11 cellular contexts compared by ENCODE assay signal in the genomic region with DNA sequence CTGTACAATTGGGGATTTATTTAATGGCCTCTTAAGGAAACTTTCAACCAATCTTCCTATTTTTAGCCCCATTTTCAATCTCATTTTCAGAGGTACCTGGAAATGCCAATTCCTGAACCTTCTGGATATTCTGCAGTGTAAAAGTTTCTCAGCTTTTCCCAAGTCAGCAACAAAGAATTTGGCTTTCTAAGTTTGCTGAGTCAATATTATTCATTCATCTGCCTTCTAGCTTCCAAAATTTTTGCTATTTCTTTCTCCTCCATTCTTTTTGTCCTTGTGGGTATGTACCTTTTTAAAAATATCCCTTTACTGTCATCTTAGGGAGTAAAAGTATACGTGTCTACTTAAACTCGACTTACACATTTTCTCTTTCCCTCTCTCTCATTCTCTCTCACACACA.
"Had no signal": no experiment of that assay in that cellular context is flagged by ENCODE, and none has a peak within 500 bp of the region (broad histone marks: within the 10 kb centered on the region; RNA-seq: fewer than 3 reads in every experiment).

No MANE protein-coding gene starts in this region.

- H3K4me2 ChIP-seq: GM23338 had no signal

- H3K9me3 ChIP-seq: HAP-1 had no signal

- H3K4me3 ChIP-seq: GM23248, GM23338, HAP-1 had no signal

- H3K9ac ChIP-seq: GM23248 had no signal

- H3K4me1 ChIP-seq: HAP-1 had no signal

- ATAC-seq: GM23338, HCT116 had no signal

- H3K27ac ChIP-seq: GM23248 had no signal

- DNase-seq: GM23248, GOT3, H7, H9, HCEC 1CT, HFFc6 had no signal

- H3K36me3 ChIP-seq: HAP-1 had no signal

- FAIRE-seq: H1, H54 had no signal

- H2AFZ ChIP-seq: GM23248, GM23338 had no signal
